ENCODE assay signal across 8 cellular contexts in the genomic region with DNA sequence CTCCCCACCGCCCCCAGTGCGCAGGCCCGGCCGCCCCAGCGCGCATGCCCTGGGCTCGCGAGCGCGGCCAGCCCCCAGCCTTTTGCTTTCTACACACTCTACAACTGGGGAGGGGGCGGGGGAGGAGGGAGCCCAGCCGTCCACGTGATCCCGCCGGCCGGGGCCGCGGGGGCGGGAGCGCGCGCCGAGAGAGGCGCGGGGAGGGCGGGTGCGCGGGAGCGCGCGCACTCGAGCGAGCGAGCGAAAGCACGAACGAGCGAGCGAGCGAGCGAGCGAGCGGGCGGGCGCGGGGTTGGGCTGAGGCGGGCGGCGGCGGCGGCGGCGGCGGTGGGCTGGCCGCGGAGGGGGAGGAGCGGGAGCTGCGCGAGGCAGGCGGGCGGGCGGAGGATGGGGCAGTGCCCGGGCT. TPM values are rescaled to one million over a fixed set of nuclear protein-coding genes. Genes with fewer than 3 reads are reported as not detected.
A peak's percentile ranks its signal among the peaks of the same experiment; 100 is the strongest.
DNase-seq lines count a peak whose midpoint lies in the region; ATAC-seq and TF ChIP-seq lines count a peak whose summit lies in the region.

AUTS2 (plus strand) TSS at position 395 of the 406 bp plus-strand sequence. CDS start 1,179 bp downstream, outside the sequence.

- intact Hi-C loops in heart right ventricle (cut with DNase I), result loop anchor here in 3 of 10 donors (5.0 to 10.0 kb wide), 3 partner anchors 79 to 297 kb away; no protein-coding TSS in a partner anchor
- intact Hi-C loops in ovary (cut with DNase I), result loop anchor here in 1 of 4 donors (10.0 kb wide), 1 partner anchor 1097 kb away; no protein-coding TSS in a partner anchor

- H3K27ac ChIP-seq in RWPE2 (ENCODE audit: poor library complexity, severe bottlenecking) (no peak within 1 kb of the TSS), heart right ventricle (peak within 1 kb of the TSS; percentile 68 to 92 (median 88)), ovary (peak within 1 kb of the TSS; percentile 92 to 95), urinary bladder (ENCODE audit: low read depth) (peak within 1 kb of the TSS; percentile 33)

- H3K4me1 ChIP-seq in RWPE2 (ENCODE audit: insufficient read depth, poor library complexity, severe bottlenecking) (no peaks in the 10 kb centered on the region), heart right ventricle (peaks cover 0 to 24% (median 11%) of the 10 kb centered on the region in 9 donors), ovary (ENCODE audit: insufficient read depth) (peaks cover 6% of the 10 kb centered on the region), urinary bladder (ENCODE audit: insufficient read depth) (peaks cover 3% of the 10 kb centered on the region)

- TF ChIP-seq POLR2A in ovary (IDR thresholded peaks at IDR 0.05), result no peak

- H3K36me3 ChIP-seq in RWPE2 (ENCODE audit: low read depth), result no peaks in the 10 kb centered on the region
- H3K36me3 ChIP-seq in heart right ventricle, result no peaks in the 10 kb centered on the region
- H3K36me3 ChIP-seq in ovary, result no peaks in the 10 kb centered on the region
- no peaks in the 10 kb centered on the region for H3K36me3 ChIP-seq in urinary bladder (ENCODE audit: insufficient read depth)

- no peak for TF ChIP-seq CTCF in RWPE2 (IDR thresholded peaks at IDR 0.05; ENCODE audit: poor library complexity, severe bottlenecking)
- TF ChIP-seq CTCF in heart right ventricle (IDR thresholded peaks at IDR 0.05), result no peak
- no peak for TF ChIP-seq CTCF in ovary (IDR thresholded peaks at IDR 0.05)

- H3K4me3 ChIP-seq in RWPE2 (ENCODE audit: severe bottlenecking) (peak within 1 kb of the TSS; percentile 36), heart right ventricle (peak within 1 kb of the TSS; percentile 76 to 98 (median 83)), ovary (peak within 1 kb of the TSS; percentile 81), urinary bladder (ENCODE audit: low read depth, low read length) (peak within 1 kb of the TSS; percentile 66)

- DNase-seq in CMK (ENCODE audit: low read depth), result peak; percentile 17
- peak; percentile 96 for DNase-seq in HuH-7.5 (ENCODE audit: low spot score)
- DNase-seq in RWPE2 (ENCODE audit: low spot score), result no peak
- DNase-seq in amygdala (lab: John Stamatoyannopoulos, UW), result peak; percentile 66 to 96 (median 88)
- DNase-seq in heart right ventricle, result peak; percentile 88 to 90
- DNase-seq in ovary, result peak; percentile 93 to 96 (median 94)

- 0% methylated on average over 49 to 63 of the region's 63 CpGs for WGBS in heart right ventricle, 2 donors
- WGBS in ovary, 3 donors, result 0 to 6% (median 2%) methylated on average over 29 to 63 of the region's 63 CpGs
- WGBS in urinary bladder, result under 1% methylated on average over 61 of the region's 63 CpGs

- TF ChIP-seq EP300 in ovary (IDR thresholded peaks at IDR 0.05), result no peak

- peak; percentile 56 for ATAC-seq in GM21381 (IDR thresholded peaks at IDR 0.05; ENCODE audit: unreplicated experiment)
- peak; percentile 55 for ATAC-seq in RWPE2 (ENCODE audit: low read depth)
- peak; percentile 82 to 93 (median 90) for ATAC-seq in heart right ventricle

- peaks cover 2% of the 10 kb centered on the region for H3K9me3 ChIP-seq in RWPE2 (ENCODE audit: severe bottlenecking)
- no peaks in the 10 kb centered on the region for H3K9me3 ChIP-seq in heart right ventricle
- H3K9me3 ChIP-seq in ovary, result no peaks in the 10 kb centered on the region

- H3K27me3 ChIP-seq in RWPE2 (ENCODE audit: insufficient read depth, poor library complexity, severe bottlenecking) (peaks cover 62% of the 10 kb centered on the region), heart right ventricle (peaks cover 0 to 21% (median 0%) of the 10 kb centered on the region in 7 donors), ovary (no peaks in the 10 kb centered on the region)

RNA-seq across cellular contexts. Expression of gene AUTS2, which starts in this region (rescaled TPM):
- total RNA-seq in heart right ventricle, result 10 to 100 TPM in 1 of 10 donors, 1 to 10 TPM in 9; 5.0 to 11.2 (median 7.9) TPM
- polyA plus RNA-seq in heart right ventricle, result 1 to 10 TPM; 1.6 to 7.2 TPM
- total RNA-seq in ovary, result 10 to 100 TPM; 35.4 to 60.9 (median 47.8) TPM
- polyA plus RNA-seq in ovary, result 10 to 100 TPM; 18.3 to 22.0 TPM
- total RNA-seq in urinary bladder, result 87.7 TPM
- 13.4 TPM for polyA plus RNA-seq in urinary bladder
